10 cellular contexts compared by ENCODE assay signal in the genomic region with DNA sequence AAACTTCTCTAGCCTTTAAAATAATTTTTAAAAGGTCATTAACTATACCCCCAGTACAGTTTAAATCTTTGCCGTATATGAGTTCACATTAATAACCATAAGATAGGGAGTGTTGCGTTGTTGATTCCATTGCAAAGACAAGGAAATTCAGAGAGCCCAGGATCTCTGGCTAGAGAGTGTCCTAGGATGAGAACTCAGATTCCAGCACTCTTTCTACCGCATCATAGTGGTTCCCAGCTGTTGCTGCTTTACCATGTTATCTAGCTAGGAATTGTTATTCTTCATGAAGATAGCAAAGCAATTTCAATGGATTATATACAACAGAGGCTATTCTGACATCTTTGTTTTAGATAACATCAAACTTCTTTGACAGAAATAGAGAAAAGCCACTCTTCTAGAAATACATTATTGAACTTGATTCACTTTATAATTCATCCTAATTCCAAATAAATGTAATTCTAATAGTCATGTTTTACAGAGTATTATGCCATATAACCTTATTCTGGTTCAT.
A peak's percentile ranks its signal among the peaks of the same experiment; 100 is the strongest.
DNase-seq lines count a peak whose midpoint lies in the region; ATAC-seq, FAIRE-seq and TF ChIP-seq lines count a peak whose summit lies in the region.
"Had no signal": no experiment of that assay in that cellular context is flagged by ENCODE, and none has a peak within 500 bp of the region (broad histone marks: within the 10 kb centered on the region; RNA-seq: fewer than 3 reads in every experiment).

No MANE protein-coding gene starts in this region.

- H3K27me3 Mint-ChIP-seq in activated naive CD4-positive, alpha-beta T cell treated with anti-CD3 and anti-CD28 coated beads, Interleukin-2, amount 10 ng/mL, durations not matched to agents 7 days and 5 days = no peaks in the 10 kb centered on the region
- no peaks in the 10 kb centered on the region for H3K27me3 Mint-ChIP-seq in activated T-helper 17 cell treated with anti-CD3 and anti-CD28 coated beads, Interleukin-2, amount 50 U/mL, for 72 hours
- no peaks in the 10 kb centered on the region for H3K27me3 Mint-ChIP-seq in naive thymus-derived CD8-positive, alpha-beta T cell
- H3K27me3 Mint-ChIP-seq: B cell had no signal

- peaks cover 70% of the 10 kb centered on the region for H3K4me1 Mint-ChIP-seq in activated naive CD4-positive, alpha-beta T cell treated with anti-CD3 and anti-CD28 coated beads, Interleukin-2, amount 10 ng/mL, durations not matched to agents 7 days and 5 days
- H3K4me1 Mint-ChIP-seq in activated T-helper 17 cell treated with anti-CD3 and anti-CD28 coated beads, Interleukin-2, amount 50 U/mL, for 72 hours = peaks cover 47% of the 10 kb centered on the region
- H3K4me1 Mint-ChIP-seq in naive thymus-derived CD8-positive, alpha-beta T cell = peaks cover 35 to 71% (median 59%) of the 10 kb centered on the region in 4 donors
- H3K4me1 Mint-ChIP-seq: B cell had no signal

- H3K27ac Mint-ChIP-seq in activated naive CD4-positive, alpha-beta T cell treated with anti-CD3 and anti-CD28 coated beads, Interleukin-2, amount 10 ng/mL, durations not matched to agents 7 days and 5 days = peak overlapping the region; percentile 33
- peak overlapping the region; percentile 70 for H3K27ac Mint-ChIP-seq in activated T-helper 17 cell treated with anti-CD3 and anti-CD28 coated beads, Interleukin-2, amount 50 U/mL, for 72 hours
- H3K27ac Mint-ChIP-seq in naive thymus-derived CD8-positive, alpha-beta T cell = peak overlapping the region; percentile 75 to 97 (median 92)
- H3K27ac Mint-ChIP-seq: B cell, HFFc6 had no signal

- TF ChIP-seq POLR2A in H54 (IDR thresholded peaks at IDR 0.05; ENCODE audit: low read depth, low read length) = no peak

- POLR2A ChIA-PET in naive thymus-derived CD8-positive, alpha-beta T cell (lab: Charles Lee) = interaction anchor here (1.0 to 17.3 kb wide), 9 partner anchors 16 to 147 kb away, joined by 3 to 431 read pairs (median 18); a partner anchor contains a TSS

- peaks cover 2% of the 10 kb centered on the region for H3K36me3 Mint-ChIP-seq in activated naive CD4-positive, alpha-beta T cell treated with anti-CD3 and anti-CD28 coated beads, Interleukin-2, amount 10 ng/mL, durations not matched to agents 7 days and 5 days
- H3K36me3 Mint-ChIP-seq in activated T-helper 17 cell treated with anti-CD3 and anti-CD28 coated beads, Interleukin-2, amount 50 U/mL, for 72 hours (ENCODE audit: low read depth) = no peaks in the 10 kb centered on the region
- H3K36me3 Mint-ChIP-seq in naive thymus-derived CD8-positive, alpha-beta T cell = no peaks in the 10 kb centered on the region

- no peak for DNase-seq in activated naive CD4-positive, alpha-beta T cell treated with anti-CD3 and anti-CD28 coated beads, Interleukin-2, amount 10 ng/mL, durations not matched to agents 7 days and 5 days
- DNase-seq in activated naive CD4-positive, alpha-beta T cell treated with anti-CD3 and anti-CD28 coated beads, Interleukin-2, amount 50 U/mL, for 16 hours = no peak
- DNase-seq in H54 (ENCODE audit: insufficient read length, low spot score) (no peak), GF-D8 (lab: John Stamatoyannopoulos, UW) (no peak)
- DNase-seq in naive thymus-derived CD8-positive, alpha-beta T cell = no peak

- no peak overlapping the region for H3K4me3 Mint-ChIP-seq in activated naive CD4-positive, alpha-beta T cell treated with anti-CD3 and anti-CD28 coated beads, Interleukin-2, amount 10 ng/mL, durations not matched to agents 7 days and 5 days
- H3K4me3 Mint-ChIP-seq in activated T-helper 17 cell treated with anti-CD3 and anti-CD28 coated beads, Interleukin-2, amount 50 U/mL, for 72 hours = peak overlapping the region; percentile 71
- H3K4me3 Mint-ChIP-seq in naive thymus-derived CD8-positive, alpha-beta T cell = peak overlapping the region in 7 of 10 donors; percentile 66 to 84 (median 73)
- H3K4me3 Mint-ChIP-seq: B cell, HFFc6 had no signal

- H3K9me3 Mint-ChIP-seq in activated naive CD4-positive, alpha-beta T cell treated with anti-CD3 and anti-CD28 coated beads, Interleukin-2, amount 10 ng/mL, durations not matched to agents 7 days and 5 days = no peaks in the 10 kb centered on the region
- H3K9me3 Mint-ChIP-seq in activated T-helper 17 cell treated with anti-CD3 and anti-CD28 coated beads, Interleukin-2, amount 50 U/mL, for 72 hours = no peaks in the 10 kb centered on the region
- no peaks in the 10 kb centered on the region for H3K9me3 Mint-ChIP-seq in naive thymus-derived CD8-positive, alpha-beta T cell
- H3K9me3 Mint-ChIP-seq: HFFc6 had no signal

- FAIRE-seq in H54 (lab: Jason Lieb, UNC) = peak; percentile 6

- CTCF ChIA-PET in activated naive CD4-positive, alpha-beta T cell treated with anti-CD3 and anti-CD28 coated beads, Interleukin-2, amount 10 ng/mL, durations not matched to agents 7 days and 5 days (lab: Charles Lee) = interaction anchor here (0.5 to 8.1 kb wide), 27 partner anchors 15 to 161 kb away, joined by 3 to 141 read pairs (median 6); a partner anchor contains a TSS

- no peak for ATAC-seq in activated T-helper 17 cell treated with anti-CD3 and anti-CD28 coated beads, Interleukin-2, amount 50 U/mL, for 72 hours (replicated peaks)
- ATAC-seq in naive thymus-derived CD8-positive, alpha-beta T cell = no peak
- ATAC-seq in GM18867 (IDR thresholded peaks at IDR 0.05; ENCODE audit: unreplicated experiment) = no peak
- ATAC-seq in HG02623 (IDR thresholded peaks at IDR 0.05; ENCODE audit: unreplicated experiment) = no peak

Comparison
In these comparisons a context has a peak if more than half of its experiments do, and no peak if none do; other contexts are left out.
1. H3K27ac Mint-ChIP-seq: peak in every context shown above with its lines; median percentile 92 in naive thymus-derived CD8-positive, alpha-beta T cell; 70 in activated T-helper 17 cell treated with anti-CD3 and anti-CD28 coated beads, Interleukin-2, amount 50 U/mL, for 72 hours; 33 in activated naive CD4-positive, alpha-beta T cell treated with anti-CD3 and anti-CD28 coated beads, Interleukin-2, amount 10 ng/mL, durations not matched to agents 7 days and 5 days.